In the genomic region with DNA sequence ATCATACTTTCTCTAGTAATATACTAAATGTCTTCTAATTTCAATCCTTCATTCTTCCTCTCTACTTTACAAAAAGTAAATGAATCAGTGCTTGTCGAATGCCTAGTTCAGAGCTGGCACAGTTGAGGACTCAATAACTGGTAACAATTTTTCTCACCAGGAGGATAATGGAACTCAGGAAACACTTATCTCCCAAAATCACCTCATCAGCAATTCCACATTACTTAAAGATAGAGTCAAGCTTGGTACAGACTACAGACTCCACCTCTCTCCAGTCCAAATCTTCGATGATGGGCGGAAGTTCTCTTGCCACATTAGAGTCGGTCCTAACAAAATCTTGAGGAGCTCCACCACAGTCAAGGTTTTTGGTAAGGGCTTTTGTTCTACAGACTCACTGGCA, we compare ENCODE assay signal across 29 cellular contexts. TPM values are rescaled to one million over a fixed set of nuclear protein-coding genes. Genes with fewer than 3 reads are reported as not detected.
DNase-seq lines count a peak whose midpoint lies in the region; ATAC-seq lines count a peak whose summit lies in the region.
"Had no signal": no experiment of that assay in that cellular context is flagged by ENCODE, and none has a peak within 500 bp of the region (broad histone marks: within the 10 kb centered on the region; RNA-seq: fewer than 3 reads in every experiment).

No MANE protein-coding gene starts in this region.

- no peak overlapping the region for H2AFZ ChIP-seq in trophoblast cell (ENCODE audit: insufficient read depth, low read length, poor library complexity)
- H2AFZ ChIP-seq: parathyroid adenoma had no signal

- H3K9me3 Mint-ChIP-seq in activated CD4-positive, alpha-beta T cell treated with anti-CD3 and anti-CD28 coated beads for 36 hours (ENCODE audit: low read depth) = peaks cover 3% of the 10 kb centered on the region
- no peaks in the 10 kb centered on the region for H3K9me3 Mint-ChIP-seq in CD8-positive, alpha-beta memory T cell
- H3K9me3 Mint-ChIP-seq in activated naive CD8-positive, alpha-beta T cell (ENCODE audit: low read depth) = peaks cover 5% of the 10 kb centered on the region
- H3K9me3 Mint-ChIP-seq: nephron had no signal

- H3K36me3 ChIP-seq in CD8-positive, alpha-beta memory T cell (ENCODE audit: insufficient read depth, low read length) = peaks cover 34% of the 10 kb centered on the region
- H3K36me3 ChIP-seq in trophoblast cell (ENCODE audit: control insufficient read depth in 1 of 2, insufficient read depth in 2 of 2, low read length in 2 of 2) = no peaks in the 10 kb centered on the region
- no peaks in the 10 kb centered on the region for H3K36me3 ChIP-seq in SJCRH30
- H3K36me3 ChIP-seq: adrenal gland, breast epithelium, esophagus muscularis mucosa, left ventricle myocardium inferior, stomach, tibial artery had no signal

- H3K9me3 ChIP-seq in CD8-positive, alpha-beta memory T cell (ENCODE audit: low read length) = no peaks in the 10 kb centered on the region
- H3K9me3 ChIP-seq in trophoblast cell (ENCODE audit: insufficient read depth, low read depth, low read length) = peaks cover 3% of the 10 kb centered on the region
- no peaks in the 10 kb centered on the region for H3K9me3 ChIP-seq in SJCRH30 (replicated peaks)
- H3K9me3 ChIP-seq: adrenal gland, breast epithelium, esophagus muscularis mucosa, left ventricle myocardium inferior, stomach, tibial artery had no signal

- H3K4me3 ChIP-seq in CD8-positive, alpha-beta memory T cell (ENCODE audit: low read length) = no peak overlapping the region
- H3K4me3 ChIP-seq in trophoblast cell (ENCODE audit: low read depth, low read length) = no peak overlapping the region
- H3K4me3 ChIP-seq in SJCRH30 = no peak overlapping the region
- H3K4me3 ChIP-seq: adrenal gland, breast epithelium, coronary artery, esophagus muscularis mucosa, left ventricle myocardium inferior, stomach, tibial artery had no signal

- H3K4ac ChIP-seq in trophoblast cell (ENCODE audit: low read depth, low read length) = no peak overlapping the region

- no peaks in the 10 kb centered on the region for H3K27me3 ChIP-seq in CD8-positive, alpha-beta memory T cell (ENCODE audit: insufficient read depth, low read length, poor library complexity, severe bottlenecking)
- H3K27me3 ChIP-seq in trophoblast cell (ENCODE audit: insufficient read depth, low read length) = no peaks in the 10 kb centered on the region
- no peaks in the 10 kb centered on the region for H3K27me3 ChIP-seq in SJCRH30
- H3K27me3 ChIP-seq: adrenal gland, breast epithelium, esophagus muscularis mucosa, stomach, tibial artery had no signal

- no peaks in the 10 kb centered on the region for H3K4me1 ChIP-seq in CD8-positive, alpha-beta memory T cell (ENCODE audit: insufficient read depth, low read length)
- H3K4me1 ChIP-seq in trophoblast cell (ENCODE audit: control insufficient read depth in 1 of 2, insufficient read depth in 2 of 2, low read length in 2 of 2) (peaks cover 2 to 6% of the 10 kb centered on the region in 2 experiments), SJCRH30 (no peaks in the 10 kb centered on the region; the same call in 1 of the 2 replicates)
- H3K4me1 ChIP-seq: adrenal gland, breast epithelium, esophagus muscularis mucosa, left ventricle myocardium inferior, parathyroid adenoma, stomach had no signal

- no peak overlapping the region for H3K27ac ChIP-seq in CD8-positive, alpha-beta memory T cell (ENCODE audit: low read depth, low read length)
- no peak overlapping the region for H3K27ac ChIP-seq in trophoblast cell (ENCODE audit: low read depth, low read length)
- H3K27ac ChIP-seq in SJCRH30 = no peak overlapping the region
- H3K27ac ChIP-seq: adrenal gland, breast epithelium, coronary artery, esophagus muscularis mucosa, left ventricle myocardium inferior, parathyroid adenoma, stomach, tibial artery had no signal

- H3K4me3 Mint-ChIP-seq in activated CD4-positive, alpha-beta T cell treated with anti-CD3 and anti-CD28 coated beads for 36 hours = no peak overlapping the region
- H3K4me3 Mint-ChIP-seq in CD8-positive, alpha-beta memory T cell = no peak overlapping the region
- H3K4me3 Mint-ChIP-seq in activated naive CD8-positive, alpha-beta T cell = no peak overlapping the region
- H3K4me3 Mint-ChIP-seq: nephron had no signal

- peaks cover 74% of the 10 kb centered on the region for H3K4me1 Mint-ChIP-seq in activated CD4-positive, alpha-beta T cell treated with anti-CD3 and anti-CD28 coated beads for 36 hours
- H3K4me1 Mint-ChIP-seq in CD8-positive, alpha-beta memory T cell = peaks cover 60 to 89% (median 87%) of the 10 kb centered on the region in 3 donors
- peaks cover 83% of the 10 kb centered on the region for H3K4me1 Mint-ChIP-seq in activated naive CD8-positive, alpha-beta T cell (ENCODE audit: low read depth)
- H3K4me1 Mint-ChIP-seq: nephron had no signal

- no peak overlapping the region for H2BK12ac ChIP-seq in trophoblast cell (ENCODE audit: low read length)

- H3K23ac ChIP-seq in trophoblast cell (ENCODE audit: low read length) = no peak overlapping the region

- no peak for DNase-seq in activated CD4-positive, alpha-beta T cell treated with anti-CD3 and anti-CD28 coated beads for 36 hours
- DNase-seq in activated CD4-positive, alpha-beta T cell treated with anti-CD3 and anti-CD28 coated beads for 48 hours = no peak
- DNase-seq in CD8-positive, alpha-beta memory T cell = no peak
- DNase-seq in trophoblast cell = no peak
- DNase-seq in left colon = no peak
- no peak for DNase-seq in NCI-H2227 (lab: John Stamatoyannopoulos, UW; ENCODE audit: unreplicated experiment)
- no peak for DNase-seq in SJCRH30
- DNase-seq: activated CD4-positive, alpha-beta T cell treated with anti-CD3 and anti-CD28 coated beads, Interleukin-2, amount 50 U/mL, for 1 hour; activated T-cell treated with anti-CD3 and anti-CD28 coated beads for 4 hours; adrenal gland; AML-193; foreskin melanocyte; left ventricle myocardium inferior; NCI-H1092; NCI-H187; NCI-H2171 treated with DMSO at 0.1 percent for 48 hours; NCI-H524 treated with DMSO at 0.1 percent for 48 hours; right cardiac atrium; stimulated activated CD4-positive, alpha-beta T cell treated with anti-CD3 and anti-CD28 coated beads, Interleukin-12 subunit alpha, Interleukin-12 subunit beta, amount 100 ng/mL, for 4 hours; stimulated activated CD4-positive, alpha-beta T cell treated with anti-CD3 and anti-CD28 coated beads, Interleukin-4, amount 100 ng/mL, for 24 hours; stomach; tibial artery had no signal

- POLR2A ChIA-PET in activated CD4-positive, alpha-beta T cell treated with anti-CD3 and anti-CD28 coated beads for 36 hours (lab: Charles Lee) = interaction anchor here (1.0 kb wide), 1 partner anchor 14 kb away, joined by 3 read pairs; no protein-coding TSS in a partner anchor
- POLR2A ChIA-PET in CD8-positive, alpha-beta memory T cell (lab: Charles Lee) = no interaction called here

- no peak overlapping the region for H3K4me2 ChIP-seq in trophoblast cell (ENCODE audit: low read length)

- no peak overlapping the region for H3K14ac ChIP-seq in trophoblast cell (ENCODE audit: low read length)

- no peaks in the 10 kb centered on the region for H3K79me2 ChIP-seq in trophoblast cell (ENCODE audit: control insufficient read depth, insufficient read depth, low read length, poor library complexity)
- H3K79me2 ChIP-seq: parathyroid adenoma had no signal

- H3K27me3 Mint-ChIP-seq in activated CD4-positive, alpha-beta T cell treated with anti-CD3 and anti-CD28 coated beads for 36 hours = no peaks in the 10 kb centered on the region
- no peaks in the 10 kb centered on the region for H3K27me3 Mint-ChIP-seq in CD8-positive, alpha-beta memory T cell
- no peaks in the 10 kb centered on the region for H3K27me3 Mint-ChIP-seq in activated naive CD8-positive, alpha-beta T cell

- no peak overlapping the region for H3K18ac ChIP-seq in trophoblast cell (ENCODE audit: low read length)

- H3K9ac ChIP-seq in trophoblast cell (ENCODE audit: low read length) = no peak overlapping the region
- H3K9ac ChIP-seq: parathyroid adenoma had no signal

- H3K36me3 Mint-ChIP-seq in activated CD4-positive, alpha-beta T cell treated with anti-CD3 and anti-CD28 coated beads for 36 hours (ENCODE audit: low read depth) = peaks cover 71% of the 10 kb centered on the region
- peaks cover 23 to 82% (median 39%) of the 10 kb centered on the region in 3 donors for H3K36me3 Mint-ChIP-seq in CD8-positive, alpha-beta memory T cell
- H3K36me3 Mint-ChIP-seq in activated naive CD8-positive, alpha-beta T cell = peaks cover 40% of the 10 kb centered on the region

- intact Hi-C loops in activated CD4-positive, alpha-beta T cell treated with anti-CD3 and anti-CD28 coated beads for 36 hours (cut with DNase I, micrococcal nuclease) = loop anchor here (1.0 to 10.0 kb wide), 5 partner anchors 37 to 388 kb away; no protein-coding TSS in a partner anchor
- intact Hi-C loops in left colon (cut with DNase I, micrococcal nuclease) = no loop called here

- peak overlapping the region; percentile 72 for H3K27ac Mint-ChIP-seq in activated CD4-positive, alpha-beta T cell treated with anti-CD3 and anti-CD28 coated beads for 36 hours
- H3K27ac Mint-ChIP-seq in CD8-positive, alpha-beta memory T cell = peak overlapping the region in 6 of 8 donors; percentile 4 to 86 (median 22)
- peak overlapping the region; percentile 92 for H3K27ac Mint-ChIP-seq in activated naive CD8-positive, alpha-beta T cell
- H3K27ac Mint-ChIP-seq: nephron had no signal

- no peak overlapping the region for H4K8ac ChIP-seq in trophoblast cell (ENCODE audit: low read depth, low read length)

- H3K79me1 ChIP-seq in trophoblast cell (ENCODE audit: low read length) = peaks cover 6% of the 10 kb centered on the region

- no peak for ATAC-seq in activated CD4-positive, alpha-beta T cell treated with anti-CD3 and anti-CD28 coated beads for 36 hours
- no peak for ATAC-seq in left colon
- ATAC-seq: right cardiac atrium had no signal

- H4K12ac ChIP-seq in trophoblast cell (ENCODE audit: low read depth, low read length) = no peak overlapping the region

- H2BK120ac ChIP-seq in trophoblast cell (ENCODE audit: insufficient read depth, low read length, poor library complexity) = no peak overlapping the region

- H4K91ac ChIP-seq in trophoblast cell (ENCODE audit: low read depth, low read length) = peak overlapping the region; percentile 26

- H2AK5ac ChIP-seq in trophoblast cell (ENCODE audit: low read length) = no peak overlapping the region

- WGBS in trophoblast cell (ENCODE audit: extremely low coverage, insufficient coverage, insufficient read length) = no CpG with 5 or more reads among the region's 4 CpGs

- H2BK5ac ChIP-seq in trophoblast cell (ENCODE audit: low read depth, low read length, poor library complexity) = no peak overlapping the region

- CTCF ChIA-PET in activated CD4-positive, alpha-beta T cell treated with anti-CD3 and anti-CD28 coated beads for 36 hours (lab: Charles Lee) = interaction anchor here (0.6 to 3.1 kb wide), 23 partner anchors 9 to 400 kb away, joined by 3 to 33 read pairs (median 5); a partner anchor contains a TSS
- CTCF ChIA-PET in CD8-positive, alpha-beta memory T cell (lab: Charles Lee) = interaction anchor here (1.0 to 2.3 kb wide), 4 partner anchors 8 to 137 kb away, joined by 3 to 10 read pairs (median 4); no protein-coding TSS in a partner anchor

RNA-seq across cellular contexts. Expression of a gene that starts 16.3 kb away (rescaled TPM):
- 100 to 1,000 TPM; 313 to 418 TPM for total RNA-seq in activated CD4-positive, alpha-beta T cell treated with anti-CD3 and anti-CD28 coated beads for 36 hours
- total RNA-seq in CD8-positive, alpha-beta memory T cell = 100 to 1,000 TPM; 547 to 551 TPM
- polyA plus RNA-seq in CD8-positive, alpha-beta memory T cell = 0.51 TPM
- polyA plus RNA-seq in trophoblast cell (2013) = 7.3 and 7.8 TPM in 2 replicates
- not detected for total RNA-seq in left colon
- total RNA-seq in SJCRH30 (2014; rRNA removed; shearing (Covaris generic)) = not detected in 2 replicates
- total RNA-seq: breast epithelium, left ventricle myocardium inferior, right cardiac atrium, stomach had no signal
- polyA plus RNA-seq: adrenal gland, right cardiac atrium had no signal

RNA-seq across cellular contexts. Expression of a gene that starts 36.9 kb away (rescaled TPM):
- total RNA-seq in activated CD4-positive, alpha-beta T cell treated with anti-CD3 and anti-CD28 coated beads for 36 hours = 10 to 100 TPM; 38.3 to 40.8 TPM
- 10 to 100 TPM; 69.1 to 80.9 TPM for total RNA-seq in CD8-positive, alpha-beta memory T cell
- polyA plus RNA-seq in CD8-positive, alpha-beta memory T cell = 262 TPM
- 0.46 and 0.49 TPM in 2 replicates for polyA plus RNA-seq in trophoblast cell (2013)
- 1 to 10 TPM; 3.3 to 4.3 TPM for total RNA-seq in left colon
- total RNA-seq in SJCRH30 (2014; rRNA removed; shearing (Covaris generic)) = 0.28 and 0.33 TPM in 2 replicates
- total RNA-seq: A172 had no signal

Comparison
In these comparisons a context has a peak if more than half of its experiments do, and no peak if none do; other contexts are left out.
1. H3K27ac Mint-ChIP-seq: peak in every context shown above with its lines; median percentile 92 in activated naive CD8-positive, alpha-beta T cell; 72 in activated CD4-positive, alpha-beta T cell treated with anti-CD3 and anti-CD28 coated beads for 36 hours; 22 in CD8-positive, alpha-beta memory T cell.
2. RNA of a gene that starts 16.3 kb away (total RNA-seq): 547 to 551 TPM in CD8-positive, alpha-beta memory T cell and 313 to 418 TPM in activated CD4-positive, alpha-beta T cell treated with anti-CD3 and anti-CD28 coated beads for 36 hours; not detected in left colon and not detected in SJCRH30; every median in the first group is over 100 times any median in the second.
3. RNA of a gene that starts 36.9 kb away (total RNA-seq): 69.1 to 80.9 TPM in CD8-positive, alpha-beta memory T cell and 38.3 to 40.8 TPM in activated CD4-positive, alpha-beta T cell treated with anti-CD3 and anti-CD28 coated beads for 36 hours; 3.3 to 4.3 TPM in left colon and 0.28 to 0.33 TPM in SJCRH30; every median in the first group is over 4 times any median in the second.
4. intact Hi-C loops: an anchor here in activated CD4-positive, alpha-beta T cell treated with anti-CD3 and anti-CD28 coated beads for 36 hours (1.0 to 10.0 kb wide); none called in left colon.